10 cellular contexts compared by ENCODE assay signal in genomic region chr4:156816356-156816755, GRCh38.
DNase-seq lines count a peak whose midpoint lies in the region; TF ChIP-seq lines count a peak whose summit lies in the region.
"Had no signal": no experiment of that assay in that cellular context is flagged by ENCODE, and none has a peak within 500 bp of the region (broad histone marks: within the 10 kb centered on the region; RNA-seq: fewer than 3 reads in every experiment).

No MANE protein-coding gene starts in this region.

- no peak for TF ChIP-seq CTCF in brain (conservative IDR thresholded peaks at IDR 0.05)
- no peak for TF ChIP-seq CTCF in nephron (IDR thresholded peaks at IDR 0.05; ENCODE audit: unreplicated experiment in 3 of 3)

- H3K27ac Mint-ChIP-seq in brain (peak overlapping the region in 4 of 5 experiments; percentile 66 to 95 (median 75)), nephron (peak overlapping the region; percentile 44 to 91 (median 55))
- H3K27ac Mint-ChIP-seq: CD14-positive monocyte; CD8-positive, alpha-beta T cell had no signal

- H3K4me1 Mint-ChIP-seq in brain (peaks cover 40% of the 10 kb centered on the region), nephron (peaks cover 42% of the 10 kb centered on the region)
- H3K4me1 Mint-ChIP-seq: CD14-positive monocyte had no signal

- H3K4me3 Mint-ChIP-seq in brain = peak overlapping the region in 3 of 5 experiments; percentile 39 to 78 (median 75)
- H3K4me3 Mint-ChIP-seq in nephron = no peak overlapping the region
- H3K4me3 Mint-ChIP-seq: CD14-positive monocyte; CD8-positive, alpha-beta T cell had no signal

- H3K36me3 Mint-ChIP-seq in brain = peaks cover 9% of the 10 kb centered on the region
- peaks cover 12% of the 10 kb centered on the region for H3K36me3 Mint-ChIP-seq in nephron (ENCODE audit: low read depth)
- H3K36me3 Mint-ChIP-seq: CD8-positive, alpha-beta T cell had no signal

- H3K9me3 Mint-ChIP-seq in brain (peaks cover 0 to 7% (median 3%) of the 10 kb centered on the region in 5 experiments), nephron (no peaks in the 10 kb centered on the region)

- H3K27me3 Mint-ChIP-seq in brain (no peaks in the 10 kb centered on the region), nephron (ENCODE audit: low read depth) (no peaks in the 10 kb centered on the region)

- peak; percentile 5 for DNase-seq in DMS79 treated with DMSO at 0.1 percent for 48 hours (lab: John Stamatoyannopoulos, UW)
- no peak for DNase-seq in DMS79 (lab: John Stamatoyannopoulos, UW)
- DNase-seq in stimulated activated CD4-positive, alpha-beta T cell treated with anti-CD3 and anti-CD28 coated beads, Interleukin-1b, Interleukin-23, amount 100 ng/mL, for 48 hours = no peak
- no peak for DNase-seq in AG08395 (ENCODE audit: low spot score)
- DNase-seq in DMS114 treated with DMSO at 0.1 percent for 48 hours (lab: John Stamatoyannopoulos, UW; ENCODE audit: unreplicated experiment) = no peak
- DNase-seq: CD8-positive, alpha-beta T cell; GM23248 had no signal

Comparison
In these comparisons a context has a peak if more than half of its experiments do, and no peak if none do; other contexts are left out.
1. H3K4me3 Mint-ChIP-seq: peak in brain (3 of 5); none in nephron (0 of 3).